8 cellular contexts compared by ENCODE assay signal in genomic region chr5:40680741-40681350, GRCh38. TPM values are rescaled to one million over a fixed set of nuclear protein-coding genes. Genes with fewer than 3 reads are reported as not detected.
DNase-seq lines count a peak whose midpoint lies in the region; ATAC-seq and TF ChIP-seq lines count a peak whose summit lies in the region.

No MANE protein-coding gene starts in this region.

- DNase-seq in activated T-helper 1 cell treated with anti-CD3 and anti-CD28 coated beads, Interleukin-12 subunit alpha, Interleukin-12 subunit beta, Interleukin-2, Interleukin-4 antibody, amounts not matched to agents 30 ng/mL and 10 ng/mL and 1 ng/mL, durations not matched to agents 14 hours and 24 hours and 36 hours (ENCODE audit: low spot score) = no peak
- DNase-seq in glomerular visceral epithelial cell (ENCODE audit: extremely low spot score) = peak; percentile 23
- DNase-seq in progenitor cell of endocrine pancreas (ENCODE audit: low spot score, unreplicated experiment) = peak; percentile 19

- peak; percentile 52 for TF ChIP-seq CTCF in progenitor cell of endocrine pancreas (IDR thresholded peaks at IDR 0.05; ENCODE audit: unreplicated experiment)

- H3K4me1 Mint-ChIP-seq in activated T-helper 1 cell treated with anti-CD3 and anti-CD28 coated beads, Interleukin-12 subunit alpha, Interleukin-12 subunit beta, Interleukin-2, Interleukin-4 antibody, amounts not matched to agents 30 ng/mL and 10 ng/mL and 1 ng/mL, durations not matched to agents 14 hours and 24 hours and 36 hours (ENCODE audit: low read depth) = peaks cover 63% of the 10 kb centered on the region
- peaks cover 47% of the 10 kb centered on the region for H3K4me1 Mint-ChIP-seq in progenitor cell of endocrine pancreas (ENCODE audit: low read depth)

- H3K36me3 Mint-ChIP-seq in activated T-helper 1 cell treated with anti-CD3 and anti-CD28 coated beads, Interleukin-12 subunit alpha, Interleukin-12 subunit beta, Interleukin-2, Interleukin-4 antibody, amounts not matched to agents 30 ng/mL and 10 ng/mL and 1 ng/mL, durations not matched to agents 14 hours and 24 hours and 36 hours (ENCODE audit: low read depth) = peaks cover 53% of the 10 kb centered on the region
- H3K36me3 Mint-ChIP-seq in progenitor cell of endocrine pancreas (ENCODE audit: insufficient read depth) = no peaks in the 10 kb centered on the region

- H3K27me3 ChIP-seq in ACC112 (ENCODE audit: insufficient read depth, low read length) = no peaks in the 10 kb centered on the region

- H3K36me3 ChIP-seq in ACC112 (ENCODE audit: insufficient read depth, low read length) = peaks cover 4% of the 10 kb centered on the region; the same call in 1 of the 2 replicates

- H3K27ac Mint-ChIP-seq in activated T-helper 1 cell treated with anti-CD3 and anti-CD28 coated beads, Interleukin-12 subunit alpha, Interleukin-12 subunit beta, Interleukin-2, Interleukin-4 antibody, amounts not matched to agents 30 ng/mL and 10 ng/mL and 1 ng/mL, durations not matched to agents 14 hours and 24 hours and 36 hours = peak overlapping the region; percentile 99
- peak overlapping the region; percentile 66 for H3K27ac Mint-ChIP-seq in progenitor cell of endocrine pancreas

- ATAC-seq in HG03354 (IDR thresholded peaks at IDR 0.05; ENCODE audit: poor library complexity, severe bottlenecking, unreplicated experiment) (peak; percentile 19), HG03521 (IDR thresholded peaks at IDR 0.05; ENCODE audit: unreplicated experiment) (no peak), GM21528 (IDR thresholded peaks at IDR 0.05; ENCODE audit: low FRiP score, unreplicated experiment) (no peak), HG02623 (IDR thresholded peaks at IDR 0.05; ENCODE audit: unreplicated experiment) (no peak)

- peak overlapping the region; percentile 39; the same call in 1 of the 2 replicates for H3K27ac ChIP-seq in ACC112 (ENCODE audit: low read depth, low read length)

- peak overlapping the region; percentile 64 for H2AFZ ChIP-seq in ACC112 (ENCODE audit: low read length, unreplicated experiment)

- peak overlapping the region; percentile 98 for H3K4me3 ChIP-seq in ACC112 (ENCODE audit: low read depth, low read length)

- H3K4me3 Mint-ChIP-seq in activated T-helper 1 cell treated with anti-CD3 and anti-CD28 coated beads, Interleukin-12 subunit alpha, Interleukin-12 subunit beta, Interleukin-2, Interleukin-4 antibody, amounts not matched to agents 30 ng/mL and 10 ng/mL and 1 ng/mL, durations not matched to agents 14 hours and 24 hours and 36 hours = peak overlapping the region; percentile 99
- peak overlapping the region; percentile 87 for H3K4me3 Mint-ChIP-seq in progenitor cell of endocrine pancreas (ENCODE audit: low read depth)

- H3K79me2 ChIP-seq in ACC112 (ENCODE audit: control insufficient read depth, insufficient read depth, low read length, unreplicated experiment) = peaks cover 67% of the 10 kb centered on the region

- intact Hi-C loops in activated T-helper 1 cell treated with anti-CD3 and anti-CD28 coated beads, Interleukin-12 subunit alpha, Interleukin-12 subunit beta, Interleukin-2, Interleukin-4 antibody, amounts not matched to agents 30 ng/mL and 10 ng/mL and 1 ng/mL, durations not matched to agents 14 hours and 24 hours and 36 hours (cut with micrococcal nuclease) = no loop called here

- H3K4me1 ChIP-seq in ACC112 (ENCODE audit: control insufficient read depth, insufficient read depth, low read length, unreplicated experiment) = peaks cover 27% of the 10 kb centered on the region

- H3K27me3 Mint-ChIP-seq in activated T-helper 1 cell treated with anti-CD3 and anti-CD28 coated beads, Interleukin-12 subunit alpha, Interleukin-12 subunit beta, Interleukin-2, Interleukin-4 antibody, amounts not matched to agents 30 ng/mL and 10 ng/mL and 1 ng/mL, durations not matched to agents 14 hours and 24 hours and 36 hours (ENCODE audit: insufficient read depth) = no peaks in the 10 kb centered on the region
- peaks cover 27% of the 10 kb centered on the region for H3K27me3 Mint-ChIP-seq in progenitor cell of endocrine pancreas

- H3K9me3 Mint-ChIP-seq in activated T-helper 1 cell treated with anti-CD3 and anti-CD28 coated beads, Interleukin-12 subunit alpha, Interleukin-12 subunit beta, Interleukin-2, Interleukin-4 antibody, amounts not matched to agents 30 ng/mL and 10 ng/mL and 1 ng/mL, durations not matched to agents 14 hours and 24 hours and 36 hours = no peaks in the 10 kb centered on the region
- H3K9me3 Mint-ChIP-seq in progenitor cell of endocrine pancreas (ENCODE audit: low read depth) = no peaks in the 10 kb centered on the region

RNA-seq across cellular contexts. Expression of gene PTGER4, which starts 1.1 kb away (rescaled TPM):
- 57.3 and 61.0 TPM in 2 replicates for total RNA-seq in activated T-helper 1 cell treated with anti-CD3 and anti-CD28 coated beads, Interleukin-12 subunit alpha, Interleukin-12 subunit beta, Interleukin-2, Interleukin-4 antibody, amounts not matched to agents 30 ng/mL and 10 ng/mL and 1 ng/mL, durations not matched to agents 14 hours and 24 hours and 36 hours
- total RNA-seq in progenitor cell of endocrine pancreas = 4.7 and 5.6 TPM in 2 replicates
